In the genomic region with DNA sequence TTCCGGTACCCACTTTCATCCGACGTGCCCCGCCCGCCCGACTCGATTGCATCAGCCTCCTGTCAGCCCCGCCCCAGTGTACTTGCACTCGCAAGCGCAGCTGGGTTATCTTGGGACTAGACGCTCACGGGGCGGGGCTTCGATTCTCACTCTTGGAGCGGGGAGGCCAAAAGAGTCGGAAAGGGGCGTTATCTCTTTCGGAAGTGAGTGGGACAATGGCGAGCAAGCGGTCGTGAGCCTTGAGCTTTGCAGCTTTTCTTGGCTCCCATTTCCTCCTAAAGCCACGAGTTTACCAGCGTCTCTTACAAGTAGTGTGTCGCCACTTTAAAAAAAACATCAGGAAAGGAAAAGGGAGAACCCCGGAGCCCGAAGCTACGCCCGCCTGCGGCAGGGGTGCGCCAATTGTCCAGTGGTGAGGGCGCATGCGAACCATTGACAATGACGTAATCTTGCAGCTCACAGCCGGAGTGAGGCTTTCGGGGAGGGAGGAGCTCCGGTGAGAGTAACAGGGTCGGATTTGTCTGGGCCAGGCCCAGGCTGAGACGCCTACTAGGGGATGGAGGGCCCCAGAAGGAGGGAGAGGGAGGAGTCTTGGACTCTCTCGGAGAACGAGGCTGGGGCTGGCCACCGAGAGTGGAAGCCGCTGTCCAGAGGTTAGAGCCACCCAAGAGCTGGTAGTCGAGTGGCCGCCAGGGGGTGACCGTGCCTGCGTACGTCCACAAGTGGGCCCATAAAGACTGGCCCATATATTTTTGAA, we compare ENCODE assay signal across 1 cellular context.
TF ChIP-seq lines count a peak whose summit lies in the region.

No MANE protein-coding gene starts in this region.

TF ChIP-seq in K562, 482 proteins besides CTCF, POLR2A, EP300 and RAD21 (continued from another document and continues in another):
- TF ChIP-seq CTBP1 (IDR thresholded peaks at IDR 0.05; ENCODE audit: borderline replicate concordance) (peak; percentile 79; the same call in 1 of the 2 replicates), XRCC5 (IDR thresholded peaks at IDR 0.05; ENCODE audit: low read depth, low read length) (0 out of 2 replicates have a peak, but pooled peaks have one; percentile 32), ZNF766 (CRISPR knock-in tag; conservative IDR thresholded peaks at IDR 0.05) (0 out of 2 replicates have a peak, but pooled peaks have one; percentile 18), NBN (IDR thresholded peaks at IDR 0.05; ENCODE audit: low read depth) (0 out of 2 replicates have a peak, but pooled peaks have one; percentile 54), JUN (IDR thresholded peaks at IDR 0.05; ENCODE audit: borderline replicate concordance, low read depth, low read length) (peak; percentile 55; the same call in 1 of the 2 replicates), JUN (CRISPR knock-in tag; IDR thresholded peaks at IDR 0.05; ENCODE audit: borderline replicate concordance) (no peak), ZSCAN29 (IDR thresholded peaks at IDR 0.05) (no peak), CBX3 (IDR thresholded peaks at IDR 0.05; ENCODE audit: borderline replicate concordance in 1 of 2, low read length in 2 of 2) (no peak), POLR2H (tag; IDR thresholded peaks at IDR 0.05; ENCODE audit: low read depth) (peak; percentile 90), HDAC3 (IDR thresholded peaks at IDR 0.05; ENCODE audit: borderline replicate concordance, partially characterized antibody) (peak; percentile 10), HCFC1 (IDR thresholded peaks at IDR 0.05; ENCODE audit: low read depth, low read length) (no peak), SP1 (CRISPR knock-in tag; IDR thresholded peaks at IDR 0.05) (peak; percentile 85), TBP (optimal IDR thresholded peaks at IDR 0.05; ENCODE audit: low read depth, low read length) (peak; percentile 72), LCOR (CRISPR knock-in tag; IDR thresholded peaks at IDR 0.05) (peak; percentile 67; the same call in 1 of the 2 replicates), SOX6 (IDR thresholded peaks at IDR 0.05) (peak; percentile 28; the same call in 1 of the 2 replicates), ZNF263 (CRISPR knock-in tag; IDR thresholded peaks at IDR 0.05; ENCODE audit: borderline replicate concordance) (peak; percentile 88), XRCC3 (IDR thresholded peaks at IDR 0.05) (no peak), CREB1 (IDR thresholded peaks at IDR 0.05) (peak; percentile 36; the same call in 1 of the 2 replicates), CREB1 (CRISPR knock-in tag; IDR thresholded peaks at IDR 0.05) (no peak), ILF3 (IDR thresholded peaks at IDR 0.05; ENCODE audit: borderline replicate concordance) (no peak), KLF13 (tag; IDR thresholded peaks at IDR 0.05; ENCODE audit: borderline replicate concordance, low read depth) (0 out of 2 replicates have a peak, but pooled peaks have one; percentile 49), ZNF140 (CRISPR knock-in tag; IDR thresholded peaks at IDR 0.05) (no peak), ELF1 (tag; IDR thresholded peaks at IDR 0.05) (peak; percentile 40; the same call in 1 of the 2 replicates), LEF1 (IDR thresholded peaks at IDR 0.05) (no peak), EHMT2 (IDR thresholded peaks at IDR 0.05) (peak; percentile 69; the same call in 1 of the 2 replicates)
- TF ChIP-seq, protein P1, sequence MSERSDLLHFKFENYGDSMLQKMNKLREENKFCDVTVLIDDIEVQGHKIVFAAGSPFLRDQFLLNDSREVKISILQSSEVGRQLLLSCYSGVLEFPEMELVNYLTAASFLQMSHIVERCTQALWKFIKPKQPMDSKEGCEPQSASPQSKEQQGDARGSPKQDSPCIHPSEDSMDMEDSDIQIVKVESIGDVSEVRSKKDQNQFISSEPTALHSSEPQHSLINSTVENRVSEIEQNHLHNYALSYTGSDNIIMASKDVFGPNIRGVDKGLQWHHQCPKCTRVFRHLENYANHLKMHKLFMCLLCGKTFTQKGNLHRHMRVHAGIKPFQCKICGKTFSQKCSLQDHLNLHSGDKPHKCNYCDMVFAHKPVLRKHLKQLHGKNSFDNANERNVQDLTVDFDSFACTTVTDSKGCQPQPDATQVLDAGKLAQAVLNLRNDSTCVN (CRISPR knock-in tag; IDR thresholded peaks at IDR 0.05), result no peak
- TF ChIP-seq, protein P2, sequence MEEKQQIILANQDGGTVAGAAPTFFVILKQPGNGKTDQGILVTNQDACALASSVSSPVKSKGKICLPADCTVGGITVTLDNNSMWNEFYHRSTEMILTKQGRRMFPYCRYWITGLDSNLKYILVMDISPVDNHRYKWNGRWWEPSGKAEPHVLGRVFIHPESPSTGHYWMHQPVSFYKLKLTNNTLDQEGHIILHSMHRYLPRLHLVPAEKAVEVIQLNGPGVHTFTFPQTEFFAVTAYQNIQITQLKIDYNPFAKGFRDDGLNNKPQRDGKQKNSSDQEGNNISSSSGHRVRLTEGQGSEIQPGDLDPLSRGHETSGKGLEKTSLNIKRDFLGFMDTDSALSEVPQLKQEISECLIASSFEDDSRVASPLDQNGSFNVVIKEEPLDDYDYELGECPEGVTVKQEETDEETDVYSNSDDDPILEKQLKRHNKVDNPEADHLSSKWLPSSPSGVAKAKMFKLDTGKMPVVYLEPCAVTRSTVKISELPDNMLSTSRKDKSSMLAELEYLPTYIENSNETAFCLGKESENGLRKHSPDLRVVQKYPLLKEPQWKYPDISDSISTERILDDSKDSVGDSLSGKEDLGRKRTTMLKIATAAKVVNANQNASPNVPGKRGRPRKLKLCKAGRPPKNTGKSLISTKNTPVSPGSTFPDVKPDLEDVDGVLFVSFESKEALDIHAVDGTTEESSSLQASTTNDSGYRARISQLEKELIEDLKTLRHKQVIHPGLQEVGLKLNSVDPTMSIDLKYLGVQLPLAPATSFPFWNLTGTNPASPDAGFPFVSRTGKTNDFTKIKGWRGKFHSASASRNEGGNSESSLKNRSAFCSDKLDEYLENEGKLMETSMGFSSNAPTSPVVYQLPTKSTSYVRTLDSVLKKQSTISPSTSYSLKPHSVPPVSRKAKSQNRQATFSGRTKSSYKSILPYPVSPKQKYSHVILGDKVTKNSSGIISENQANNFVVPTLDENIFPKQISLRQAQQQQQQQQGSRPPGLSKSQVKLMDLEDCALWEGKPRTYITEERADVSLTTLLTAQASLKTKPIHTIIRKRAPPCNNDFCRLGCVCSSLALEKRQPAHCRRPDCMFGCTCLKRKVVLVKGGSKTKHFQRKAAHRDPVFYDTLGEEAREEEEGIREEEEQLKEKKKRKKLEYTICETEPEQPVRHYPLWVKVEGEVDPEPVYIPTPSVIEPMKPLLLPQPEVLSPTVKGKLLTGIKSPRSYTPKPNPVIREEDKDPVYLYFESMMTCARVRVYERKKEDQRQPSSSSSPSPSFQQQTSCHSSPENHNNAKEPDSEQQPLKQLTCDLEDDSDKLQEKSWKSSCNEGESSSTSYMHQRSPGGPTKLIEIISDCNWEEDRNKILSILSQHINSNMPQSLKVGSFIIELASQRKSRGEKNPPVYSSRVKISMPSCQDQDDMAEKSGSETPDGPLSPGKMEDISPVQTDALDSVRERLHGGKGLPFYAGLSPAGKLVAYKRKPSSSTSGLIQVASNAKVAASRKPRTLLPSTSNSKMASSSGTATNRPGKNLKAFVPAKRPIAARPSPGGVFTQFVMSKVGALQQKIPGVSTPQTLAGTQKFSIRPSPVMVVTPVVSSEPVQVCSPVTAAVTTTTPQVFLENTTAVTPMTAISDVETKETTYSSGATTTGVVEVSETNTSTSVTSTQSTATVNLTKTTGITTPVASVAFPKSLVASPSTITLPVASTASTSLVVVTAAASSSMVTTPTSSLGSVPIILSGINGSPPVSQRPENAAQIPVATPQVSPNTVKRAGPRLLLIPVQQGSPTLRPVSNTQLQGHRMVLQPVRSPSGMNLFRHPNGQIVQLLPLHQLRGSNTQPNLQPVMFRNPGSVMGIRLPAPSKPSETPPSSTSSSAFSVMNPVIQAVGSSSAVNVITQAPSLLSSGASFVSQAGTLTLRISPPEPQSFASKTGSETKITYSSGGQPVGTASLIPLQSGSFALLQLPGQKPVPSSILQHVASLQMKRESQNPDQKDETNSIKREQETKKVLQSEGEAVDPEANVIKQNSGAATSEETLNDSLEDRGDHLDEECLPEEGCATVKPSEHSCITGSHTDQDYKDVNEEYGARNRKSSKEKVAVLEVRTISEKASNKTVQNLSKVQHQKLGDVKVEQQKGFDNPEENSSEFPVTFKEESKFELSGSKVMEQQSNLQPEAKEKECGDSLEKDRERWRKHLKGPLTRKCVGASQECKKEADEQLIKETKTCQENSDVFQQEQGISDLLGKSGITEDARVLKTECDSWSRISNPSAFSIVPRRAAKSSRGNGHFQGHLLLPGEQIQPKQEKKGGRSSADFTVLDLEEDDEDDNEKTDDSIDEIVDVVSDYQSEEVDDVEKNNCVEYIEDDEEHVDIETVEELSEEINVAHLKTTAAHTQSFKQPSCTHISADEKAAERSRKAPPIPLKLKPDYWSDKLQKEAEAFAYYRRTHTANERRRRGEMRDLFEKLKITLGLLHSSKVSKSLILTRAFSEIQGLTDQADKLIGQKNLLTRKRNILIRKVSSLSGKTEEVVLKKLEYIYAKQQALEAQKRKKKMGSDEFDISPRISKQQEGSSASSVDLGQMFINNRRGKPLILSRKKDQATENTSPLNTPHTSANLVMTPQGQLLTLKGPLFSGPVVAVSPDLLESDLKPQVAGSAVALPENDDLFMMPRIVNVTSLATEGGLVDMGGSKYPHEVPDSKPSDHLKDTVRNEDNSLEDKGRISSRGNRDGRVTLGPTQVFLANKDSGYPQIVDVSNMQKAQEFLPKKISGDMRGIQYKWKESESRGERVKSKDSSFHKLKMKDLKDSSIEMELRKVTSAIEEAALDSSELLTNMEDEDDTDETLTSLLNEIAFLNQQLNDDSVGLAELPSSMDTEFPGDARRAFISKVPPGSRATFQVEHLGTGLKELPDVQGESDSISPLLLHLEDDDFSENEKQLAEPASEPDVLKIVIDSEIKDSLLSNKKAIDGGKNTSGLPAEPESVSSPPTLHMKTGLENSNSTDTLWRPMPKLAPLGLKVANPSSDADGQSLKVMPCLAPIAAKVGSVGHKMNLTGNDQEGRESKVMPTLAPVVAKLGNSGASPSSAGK (IDR thresholded peaks at IDR 0.05), result peak; percentile 22; the same call in 1 of the 2 replicates
- TF ChIP-seq, protein P3, sequence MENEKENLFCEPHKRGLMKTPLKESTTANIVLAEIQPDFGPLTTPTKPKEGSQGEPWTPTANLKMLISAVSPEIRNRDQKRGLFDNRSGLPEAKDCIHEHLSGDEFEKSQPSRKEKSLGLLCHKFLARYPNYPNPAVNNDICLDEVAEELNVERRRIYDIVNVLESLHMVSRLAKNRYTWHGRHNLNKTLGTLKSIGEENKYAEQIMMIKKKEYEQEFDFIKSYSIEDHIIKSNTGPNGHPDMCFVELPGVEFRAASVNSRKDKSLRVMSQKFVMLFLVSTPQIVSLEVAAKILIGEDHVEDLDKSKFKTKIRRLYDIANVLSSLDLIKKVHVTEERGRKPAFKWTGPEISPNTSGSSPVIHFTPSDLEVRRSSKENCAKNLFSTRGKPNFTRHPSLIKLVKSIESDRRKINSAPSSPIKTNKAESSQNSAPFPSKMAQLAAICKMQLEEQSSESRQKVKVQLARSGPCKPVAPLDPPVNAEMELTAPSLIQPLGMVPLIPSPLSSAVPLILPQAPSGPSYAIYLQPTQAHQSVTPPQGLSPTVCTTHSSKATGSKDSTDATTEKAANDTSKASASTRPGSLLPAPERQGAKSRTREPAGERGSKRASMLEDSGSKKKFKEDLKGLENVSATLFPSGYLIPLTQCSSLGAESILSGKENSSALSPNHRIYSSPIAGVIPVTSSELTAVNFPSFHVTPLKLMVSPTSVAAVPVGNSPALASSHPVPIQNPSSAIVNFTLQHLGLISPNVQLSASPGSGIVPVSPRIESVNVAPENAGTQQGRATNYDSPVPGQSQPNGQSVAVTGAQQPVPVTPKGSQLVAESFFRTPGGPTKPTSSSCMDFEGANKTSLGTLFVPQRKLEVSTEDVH (IDR thresholded peaks at IDR 0.05; ENCODE audit: low read depth, partially characterized antibody), result no peak
- TF ChIP-seq, protein P4, sequence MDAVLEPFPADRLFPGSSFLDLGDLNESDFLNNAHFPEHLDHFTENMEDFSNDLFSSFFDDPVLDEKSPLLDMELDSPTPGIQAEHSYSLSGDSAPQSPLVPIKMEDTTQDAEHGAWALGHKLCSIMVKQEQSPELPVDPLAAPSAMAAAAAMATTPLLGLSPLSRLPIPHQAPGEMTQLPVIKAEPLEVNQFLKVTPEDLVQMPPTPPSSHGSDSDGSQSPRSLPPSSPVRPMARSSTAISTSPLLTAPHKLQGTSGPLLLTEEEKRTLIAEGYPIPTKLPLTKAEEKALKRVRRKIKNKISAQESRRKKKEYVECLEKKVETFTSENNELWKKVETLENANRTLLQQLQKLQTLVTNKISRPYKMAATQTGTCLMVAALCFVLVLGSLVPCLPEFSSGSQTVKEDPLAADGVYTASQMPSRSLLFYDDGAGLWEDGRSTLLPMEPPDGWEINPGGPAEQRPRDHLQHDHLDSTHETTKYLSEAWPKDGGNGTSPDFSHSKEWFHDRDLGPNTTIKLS (IDR thresholded peaks at IDR 0.05; ENCODE audit: borderline replicate concordance, low read depth), result 0 out of 2 replicates have a peak, but pooled peaks have one; percentile 10
- TF ChIP-seq, protein P5, sequence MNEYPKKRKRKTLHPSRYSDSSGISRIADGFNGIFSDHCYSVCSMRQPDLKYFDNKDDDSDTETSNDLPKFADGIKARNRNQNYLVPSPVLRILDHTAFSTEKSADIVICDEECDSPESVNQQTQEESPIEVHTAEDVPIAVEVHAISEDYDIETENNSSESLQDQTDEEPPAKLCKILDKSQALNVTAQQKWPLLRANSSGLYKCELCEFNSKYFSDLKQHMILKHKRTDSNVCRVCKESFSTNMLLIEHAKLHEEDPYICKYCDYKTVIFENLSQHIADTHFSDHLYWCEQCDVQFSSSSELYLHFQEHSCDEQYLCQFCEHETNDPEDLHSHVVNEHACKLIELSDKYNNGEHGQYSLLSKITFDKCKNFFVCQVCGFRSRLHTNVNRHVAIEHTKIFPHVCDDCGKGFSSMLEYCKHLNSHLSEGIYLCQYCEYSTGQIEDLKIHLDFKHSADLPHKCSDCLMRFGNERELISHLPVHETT (CRISPR knock-in tag; conservative IDR thresholded peaks at IDR 0.05 in 1 of 2, IDR thresholded peaks at IDR 0.05 in 1 of 2), result no peak
- TF ChIP-seq, protein P6, sequence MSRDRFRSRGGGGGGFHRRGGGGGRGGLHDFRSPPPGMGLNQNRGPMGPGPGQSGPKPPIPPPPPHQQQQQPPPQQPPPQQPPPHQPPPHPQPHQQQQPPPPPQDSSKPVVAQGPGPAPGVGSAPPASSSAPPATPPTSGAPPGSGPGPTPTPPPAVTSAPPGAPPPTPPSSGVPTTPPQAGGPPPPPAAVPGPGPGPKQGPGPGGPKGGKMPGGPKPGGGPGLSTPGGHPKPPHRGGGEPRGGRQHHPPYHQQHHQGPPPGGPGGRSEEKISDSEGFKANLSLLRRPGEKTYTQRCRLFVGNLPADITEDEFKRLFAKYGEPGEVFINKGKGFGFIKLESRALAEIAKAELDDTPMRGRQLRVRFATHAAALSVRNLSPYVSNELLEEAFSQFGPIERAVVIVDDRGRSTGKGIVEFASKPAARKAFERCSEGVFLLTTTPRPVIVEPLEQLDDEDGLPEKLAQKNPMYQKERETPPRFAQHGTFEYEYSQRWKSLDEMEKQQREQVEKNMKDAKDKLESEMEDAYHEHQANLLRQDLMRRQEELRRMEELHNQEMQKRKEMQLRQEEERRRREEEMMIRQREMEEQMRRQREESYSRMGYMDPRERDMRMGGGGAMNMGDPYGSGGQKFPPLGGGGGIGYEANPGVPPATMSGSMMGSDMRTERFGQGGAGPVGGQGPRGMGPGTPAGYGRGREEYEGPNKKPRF (IDR thresholded peaks at IDR 0.05; ENCODE audit: low read depth, low read length), result no peak
